7 cellular contexts compared by ENCODE assay signal in genomic region chr9:17290673-17291072, GRCh38.
DNase-seq lines count a peak whose midpoint lies in the region; ATAC-seq and TF ChIP-seq lines count a peak whose summit lies in the region.
"Not testable (repeated sequence)": the region's sequence is repeated elsewhere in the genome, so short reads cannot be mapped to it uniquely, and the experiment has no call there.

No MANE protein-coding gene starts in this region.

- CTCF ChIA-PET in Caco-2 (lab: Charles Lee); WTC11 (lab: Charles Lee): not testable (repeated sequence)

- not testable (repeated sequence) for H3F3A ChIP-seq in GM23338 (replicated peaks; ENCODE audit: low read depth)

- intact Hi-C loops in Caco-2 (cut with micrococcal nuclease; ENCODE audit: unreplicated experiment) = loop anchor here (5.0 kb wide), 1 partner anchor 173 kb away; no protein-coding TSS in a partner anchor

- H3K27ac ChIP-seq in GM23338 (ENCODE audit: low read depth); HUES64 (ENCODE audit: low read depth, low read length): not testable (repeated sequence)

- H3K4me3 Mint-ChIP-seq in Caco-2 (ENCODE audit: unreplicated experiment) (peak overlapping the region; percentile 78), GM23338 (peak overlapping the region; percentile 32), WTC11 (peak overlapping the region; percentile 74), osteocyte (ENCODE audit: unreplicated experiment) (peak overlapping the region; percentile 30)

- not testable (repeated sequence) for H2AFZ ChIP-seq in GM23338

- not testable (repeated sequence) for H3K9me3 Mint-ChIP-seq in Caco-2 (ENCODE audit: unreplicated experiment); osteocyte (ENCODE audit: unreplicated experiment)
- H3K9me3 Mint-ChIP-seq in GM23338 (peaks cover 31% of the 10 kb centered on the region), WTC11 (peaks cover 19% of the 10 kb centered on the region)

- not testable (repeated sequence) for ATAC-seq in GM23338, WTC11

- TSS peak; percentile 76 for BruUV-seq in Caco-2 (replicated peaks; lab: Mats Ljungman, UMichigan)

- DNase-seq in Caco-2 = peak; percentile 38 to 39
- DNase-seq in GM23338 (ENCODE audit: low spot score) = peak; percentile 8
- not testable (repeated sequence) for DNase-seq in NT2/D1 (ENCODE audit: low read depth, low spot score); WTC11 (ENCODE audit: low spot score); fibroblast of villous mesenchyme (ENCODE audit: low read depth); osteocyte (ENCODE audit: extremely low spot score, unreplicated experiment)

- not testable (repeated sequence) for H3K4me1 Mint-ChIP-seq in Caco-2 (ENCODE audit: low read depth, unreplicated experiment); osteocyte (ENCODE audit: unreplicated experiment)
- H3K4me1 Mint-ChIP-seq in GM23338 (peaks cover 15% of the 10 kb centered on the region), WTC11 (peaks cover 19% of the 10 kb centered on the region)

- not testable (repeated sequence) for H3K36me3 ChIP-seq in Caco-2 (ENCODE audit: control insufficient read depth, insufficient read depth, low read length); GM23338 (ENCODE audit: insufficient read depth); HUES64 (ENCODE audit: insufficient read depth, low read length); NT2/D1 (ENCODE audit: insufficient read depth, insufficient read length, low read length)

- POLR2A ChIA-PET in Caco-2 (lab: Charles Lee); WTC11 (lab: Charles Lee): not testable (repeated sequence)

- peak overlapping the region; percentile 35 for H3K4me3 ChIP-seq in Caco-2 (ENCODE audit: low read depth, low read length)
- H3K4me3 ChIP-seq in GM23338 = peak overlapping the region; percentile 36; the same call in 1 of the 2 replicates
- peak overlapping the region; percentile 31; the same call in 1 of the 2 replicates for H3K4me3 ChIP-seq in HUES64 (ENCODE audit: low read length)
- peak overlapping the region; percentile 32 for H3K4me3 ChIP-seq in NT2/D1 (ENCODE audit: insufficient read length, low read depth)
- peak overlapping the region; percentile 34 for H3K4me3 ChIP-seq in fibroblast of villous mesenchyme (ENCODE audit: low read depth, low read length)

- H3K4me1 ChIP-seq in Caco-2 = peaks cover 10% of the 10 kb centered on the region; the same call in 1 of the 2 replicates
- not testable (repeated sequence) for H3K4me1 ChIP-seq in GM23338 (ENCODE audit: insufficient read depth); HUES64 (ENCODE audit: insufficient read depth, low read length); NT2/D1 (ENCODE audit: insufficient read depth, insufficient read length)

- WGBS in HUES64 = 87% methylated on average over 14 of the region's 22 CpGs

- H3K27ac Mint-ChIP-seq in Caco-2 (ENCODE audit: unreplicated experiment) (peak overlapping the region; percentile 92), WTC11 (peak overlapping the region; percentile 64)
- H3K27ac Mint-ChIP-seq in GM23338; osteocyte (ENCODE audit: unreplicated experiment): not testable (repeated sequence)

- peak overlapping the region; percentile 69; the same call in 1 of the 2 replicates for H3K9ac ChIP-seq in HUES64 (ENCODE audit: low read depth, low read length)
- H3K9ac ChIP-seq in NT2/D1 (ENCODE audit: insufficient read length, low read depth) = not testable (repeated sequence)

- not testable (repeated sequence) for H3K27me3 Mint-ChIP-seq in Caco-2 (ENCODE audit: insufficient read depth, unreplicated experiment); GM23338 (ENCODE audit: insufficient read depth, low read depth, poor library complexity); WTC11 (ENCODE audit: low read depth); osteocyte (ENCODE audit: unreplicated experiment)

- H3K4me2 ChIP-seq in GM23338 = 0 out of 2 replicates have a peak overlapping the region, but pooled peaks have one; percentile 64

- TF ChIP-seq CTCF in Caco-2 (IDR thresholded peaks at IDR 0.05; ENCODE audit: insufficient read depth in 1 of 2, low read depth in 1 of 2, low read length in 1 of 2, severe bottlenecking in 1 of 2, unreplicated experiment in 1 of 2); GM23338 (conservative IDR thresholded peaks at IDR 0.05; ENCODE audit: low read depth in 2 of 2); WTC11 (IDR thresholded peaks at IDR 0.05); fibroblast of villous mesenchyme (IDR thresholded peaks at IDR 0.05; ENCODE audit: insufficient read depth, low read depth, low read length); osteocyte (IDR thresholded peaks at IDR 0.05): not testable (repeated sequence)

- H3K36me3 Mint-ChIP-seq in Caco-2 (ENCODE audit: insufficient read depth, unreplicated experiment); osteocyte (ENCODE audit: unreplicated experiment): not testable (repeated sequence)
- H3K36me3 Mint-ChIP-seq in GM23338 (ENCODE audit: low read depth) = peaks cover 41% of the 10 kb centered on the region
- H3K36me3 Mint-ChIP-seq in WTC11 = peaks cover 28% of the 10 kb centered on the region

- H4K20me1 ChIP-seq in GM23338 (replicated peaks; ENCODE audit: insufficient read depth) = not testable (repeated sequence)

- H3K9me2 ChIP-seq in GM23338 (ENCODE audit: insufficient read depth) = not testable (repeated sequence)

- not testable (repeated sequence) for H3K27me3 ChIP-seq in Caco-2 (replicated peaks; ENCODE audit: control insufficient read depth, insufficient read depth, low read length); GM23338 (ENCODE audit: insufficient read depth); HUES64 (ENCODE audit: insufficient read depth, low read length); NT2/D1 (ENCODE audit: insufficient read depth, insufficient read length)

- peaks cover 21% of the 10 kb centered on the region for H3K79me2 ChIP-seq in GM23338 (replicated peaks; ENCODE audit: insufficient read depth)

- H3K9me3 ChIP-seq in Caco-2; HUES64 (ENCODE audit: insufficient read depth, low read depth, low read length): not testable (repeated sequence)
- peaks cover 30% of the 10 kb centered on the region; the same call in 1 of the 2 replicates for H3K9me3 ChIP-seq in NT2/D1 (ENCODE audit: insufficient read depth, low read length)
